21 cellular contexts compared by ENCODE assay signal in the genomic region with DNA sequence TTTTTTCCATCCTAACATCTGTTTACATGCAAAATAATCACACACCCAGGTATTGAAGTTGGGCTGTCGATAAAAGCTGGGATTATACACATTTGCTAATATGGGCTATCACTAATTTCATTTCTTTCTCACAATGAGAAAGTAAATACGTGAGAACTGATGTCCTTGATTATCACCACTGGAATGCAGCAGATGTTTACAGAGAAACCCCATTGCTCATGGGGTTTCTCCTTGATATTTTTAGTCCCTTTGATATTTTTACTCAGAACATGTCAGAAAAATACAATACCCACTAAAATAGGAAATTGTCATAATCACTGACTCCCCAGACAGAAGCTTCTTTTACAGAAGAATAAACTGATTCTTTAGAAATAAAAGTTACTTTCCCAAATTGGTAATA.
"Had no signal": no experiment of that assay in that cellular context is flagged by ENCODE, and none has a peak within 500 bp of the region (broad histone marks: within the 10 kb centered on the region; RNA-seq: fewer than 3 reads in every experiment).

No MANE protein-coding gene starts in this region.

- H3K4me3 Mint-ChIP-seq: activated CD4-positive, alpha-beta memory T cell treated with anti-CD3 and anti-CD28 coated beads for 36 hours; activated naive CD4-positive, alpha-beta T cell treated with anti-CD3 and anti-CD28 coated beads for 36 hours; activated naive CD8-positive, alpha-beta T cell treated with anti-CD3 and anti-CD28 coated beads, Interleukin-2, amount 10 ng/mL, durations not matched to agents 7 days and 5 days; nephron; stimulated activated naive B cell treated with anti-CD40 and anti-IgM and Interleukin-4, amounts not matched to agents 10 μg/mL and 1 μg/mL and 100 μg/mL, for 72 hours had no signal

- H3K36me3 ChIP-seq: left ventricle myocardium inferior, uterus had no signal

- H3K4me2 ChIP-seq: hepatocyte had no signal

- H3K4me1 ChIP-seq: body of pancreas, uterus had no signal

- H3K4me1 Mint-ChIP-seq: activated naive CD8-positive, alpha-beta T cell treated with anti-CD3 and anti-CD28 coated beads, Interleukin-2, amount 10 ng/mL, durations not matched to agents 7 days and 5 days; stimulated activated naive B cell treated with anti-CD40 and anti-IgM and Interleukin-4, amounts not matched to agents 10 μg/mL and 1 μg/mL and 100 μg/mL, for 72 hours had no signal

- H2AFZ ChIP-seq: hepatocyte had no signal

- H3K27me3 ChIP-seq: body of pancreas, hepatocyte, testis, uterus had no signal

- H3K27ac Mint-ChIP-seq: activated CD4-positive, alpha-beta memory T cell treated with anti-CD3 and anti-CD28 coated beads for 36 hours; activated naive CD4-positive, alpha-beta T cell treated with anti-CD3 and anti-CD28 coated beads for 36 hours; activated naive CD8-positive, alpha-beta T cell treated with anti-CD3 and anti-CD28 coated beads, Interleukin-2, amount 10 ng/mL, durations not matched to agents 7 days and 5 days; nephron; stimulated activated naive B cell treated with anti-CD40 and anti-IgM and Interleukin-4, amounts not matched to agents 10 μg/mL and 1 μg/mL and 100 μg/mL, for 72 hours had no signal

- H3K9me3 ChIP-seq: body of pancreas, left ventricle myocardium inferior, testis, uterus had no signal

- H3K9me3 Mint-ChIP-seq: activated CD4-positive, alpha-beta memory T cell treated with anti-CD3 and anti-CD28 coated beads for 36 hours; activated naive CD4-positive, alpha-beta T cell treated with anti-CD3 and anti-CD28 coated beads for 36 hours; nephron had no signal

- H3K27me3 Mint-ChIP-seq: activated naive CD8-positive, alpha-beta T cell treated with anti-CD3 and anti-CD28 coated beads, Interleukin-2, amount 10 ng/mL, durations not matched to agents 7 days and 5 days had no signal

- H3K4me3 ChIP-seq: body of pancreas, hepatocyte, left ventricle myocardium inferior, testis, uterus had no signal

- H3K36me3 Mint-ChIP-seq: activated CD4-positive, alpha-beta memory T cell treated with anti-CD3 and anti-CD28 coated beads for 36 hours; activated naive CD8-positive, alpha-beta T cell treated with anti-CD3 and anti-CD28 coated beads, Interleukin-2, amount 10 ng/mL, durations not matched to agents 7 days and 5 days; stimulated activated naive B cell treated with anti-CD40 and anti-IgM and Interleukin-4, amounts not matched to agents 10 μg/mL and 1 μg/mL and 100 μg/mL, for 72 hours had no signal

- H3K79me2 ChIP-seq: hepatocyte had no signal

- H3K27ac ChIP-seq: body of pancreas, hepatocyte, left ventricle myocardium inferior, uterus had no signal

- DNase-seq: activated CD4-positive, alpha-beta memory T cell treated with anti-CD3 and anti-CD28 coated beads for 36 hours; activated CD4-positive, alpha-beta T cell treated with anti-CD3 and anti-CD28 coated beads for 48 hours; activated CD4-positive, CD25-positive, alpha-beta regulatory T cell; activated naive CD4-positive, alpha-beta T cell treated with anti-CD3 and anti-CD28 coated beads for 36 hours; activated naive CD8-positive, alpha-beta T cell treated with anti-CD3 and anti-CD28 coated beads, Interleukin-2, amount 10 ng/mL, durations not matched to agents 7 days and 5 days; activated T-cell treated with anti-CD3 and anti-CD28 coated beads, Interleukin-2, amount 50 U/mL, for 48 hours; amygdala; body of pancreas; dermis blood vessel endothelial cell; effector memory CD4-positive, alpha-beta T cell; left ventricle myocardium inferior; mammary epithelial cell; midbrain; stimulated activated CD4-positive, alpha-beta T cell treated with anti-CD3 and anti-CD28 coated beads, Interleukin-2, amount 100 ng/mL, for 48 hours; stimulated activated CD8-positive, alpha-beta memory T cell treated with anti-CD3 and anti-CD28 coated beads, Interleukin-4, amount 100 ng/mL, for 48 hours; stimulated activated naive B cell treated with anti-CD40 and anti-IgM and Interleukin-4, amounts not matched to agents 10 μg/mL and 1 μg/mL and 100 μg/mL, for 72 hours; T-helper 9 cell; testis; uterus had no signal
